Comparison of ENCODE assay signal across 23 cellular contexts in the genomic region with DNA sequence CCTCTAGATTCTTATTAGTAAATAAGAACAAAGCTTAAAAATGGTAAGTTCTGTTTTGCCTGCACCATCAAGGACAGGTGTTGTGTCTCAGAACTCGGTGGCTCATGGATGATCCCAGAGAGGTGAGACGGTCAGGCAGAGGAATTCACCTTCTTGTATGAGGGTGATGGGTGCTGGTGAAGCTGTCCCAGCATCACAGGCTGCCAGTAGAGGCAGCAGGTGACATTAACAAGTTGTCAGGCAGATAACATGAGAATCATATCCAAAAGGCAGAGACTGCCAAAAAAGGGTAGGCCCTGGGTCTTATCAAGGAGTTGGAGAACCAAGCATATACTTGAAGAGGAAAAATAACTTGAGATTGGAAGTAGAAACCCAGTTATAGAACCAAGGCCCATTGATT.
"Had no signal": no experiment of that assay in that cellular context is flagged by ENCODE, and none has a peak within 500 bp of the region (broad histone marks: within the 10 kb centered on the region; RNA-seq: fewer than 3 reads in every experiment).

No MANE protein-coding gene starts in this region.

- H3K27me3 ChIP-seq: dorsolateral prefrontal cortex, gastrocnemius medialis, left lung, neural progenitor cell, pancreas, right lobe of liver, suprapubic skin, thyroid gland had no signal

- ATAC-seq: esophagus mucosa; gastrocnemius medialis; left lung; natural killer cell treated with Interleukin-12 subunit alpha and Interleukin-12 subunit beta and Interleukin-15 and Interleukin-18, amount 100 ng/mL, for 72 hours; pancreas; right lobe of liver; stimulated activated effector memory CD8-positive, alpha-beta T cell treated with anti-CD3 and anti-CD28 coated beads, Interleukin-12 subunit alpha, Interleukin-12 subunit beta, amount 100 ng/mL, for 72 hours; stimulated activated naive CD8-positive, alpha-beta T cell treated with anti-CD3 and anti-CD28 coated beads, Interleukin-15, Interleukin-2, amounts not matched to agents 100 U/mL and 50 U/mL, for 24 hours had no signal

- DNase-seq: cortex of kidney; dorsolateral prefrontal cortex; effector CD8-positive, alpha-beta T cell; gastrocnemius medialis; islet precursor cell; left lung; mesenchymal stem cell; midbrain; occipital lobe; pancreas; right lobe of liver; stimulated activated CD4-positive, alpha-beta T cell treated with anti-CD3 and anti-CD28 coated beads, Interleukin-4, amount 100 ng/mL, for 1 hour; stimulated activated CD8-positive, alpha-beta memory T cell treated with anti-CD3 and anti-CD28 coated beads, Interleukin-4, amount 100 ng/mL, for 48 hours; stimulated activated naive CD8-positive, alpha-beta T cell treated with anti-CD3 and anti-CD28 coated beads, Interleukin-15, Interleukin-2, amounts not matched to agents 100 U/mL and 50 U/mL, for 24 hours; thyroid gland had no signal

- H3K36me3 ChIP-seq: gastrocnemius medialis, left lung, neural progenitor cell, pancreas, right lobe of liver, suprapubic skin, thyroid gland had no signal

- H3K36me3 Mint-ChIP-seq: natural killer cell treated with Interleukin-12 subunit alpha and Interleukin-12 subunit beta and Interleukin-15 and Interleukin-18, amount 100 ng/mL, for 72 hours; neural progenitor cell; stimulated activated effector memory CD8-positive, alpha-beta T cell treated with anti-CD3 and anti-CD28 coated beads, Interleukin-12 subunit alpha, Interleukin-12 subunit beta, amount 100 ng/mL, for 72 hours; type B pancreatic cell had no signal

- H3K27ac ChIP-seq: dorsolateral prefrontal cortex, gastrocnemius medialis, left lung, neural progenitor cell, pancreas, right lobe of liver, suprapubic skin, thyroid gland had no signal

- H3K9me3 Mint-ChIP-seq: natural killer cell treated with Interleukin-12 subunit alpha and Interleukin-12 subunit beta and Interleukin-15 and Interleukin-18, amount 100 ng/mL, for 72 hours; neural progenitor cell; stimulated activated effector memory CD8-positive, alpha-beta T cell treated with anti-CD3 and anti-CD28 coated beads, Interleukin-12 subunit alpha, Interleukin-12 subunit beta, amount 100 ng/mL, for 72 hours had no signal

- H3K9me3 ChIP-seq: gastrocnemius medialis, left lung, pancreas, right lobe of liver, thyroid gland had no signal

- H3K4me1 Mint-ChIP-seq: stimulated activated effector memory CD8-positive, alpha-beta T cell treated with anti-CD3 and anti-CD28 coated beads, Interleukin-12 subunit alpha, Interleukin-12 subunit beta, amount 100 ng/mL, for 72 hours had no signal

- H3K4me3 Mint-ChIP-seq: natural killer cell treated with Interleukin-12 subunit alpha and Interleukin-12 subunit beta and Interleukin-15 and Interleukin-18, amount 100 ng/mL, for 72 hours; neural progenitor cell; stimulated activated effector memory CD8-positive, alpha-beta T cell treated with anti-CD3 and anti-CD28 coated beads, Interleukin-12 subunit alpha, Interleukin-12 subunit beta, amount 100 ng/mL, for 72 hours; type B pancreatic cell had no signal

- H3K4me1 ChIP-seq: gastrocnemius medialis, left lung, neural progenitor cell, pancreas, right lobe of liver, suprapubic skin, thyroid gland had no signal

- H3K4me3 ChIP-seq: dorsolateral prefrontal cortex, gastrocnemius medialis, left lung, lung, neural progenitor cell, pancreas, right lobe of liver, suprapubic skin, thyroid gland had no signal

- H3K27me3 Mint-ChIP-seq: natural killer cell treated with Interleukin-12 subunit alpha and Interleukin-12 subunit beta and Interleukin-15 and Interleukin-18, amount 100 ng/mL, for 72 hours; progenitor cell of endocrine pancreas; type B pancreatic cell had no signal
